10 cellular contexts compared by ENCODE assay signal in the genomic region with DNA sequence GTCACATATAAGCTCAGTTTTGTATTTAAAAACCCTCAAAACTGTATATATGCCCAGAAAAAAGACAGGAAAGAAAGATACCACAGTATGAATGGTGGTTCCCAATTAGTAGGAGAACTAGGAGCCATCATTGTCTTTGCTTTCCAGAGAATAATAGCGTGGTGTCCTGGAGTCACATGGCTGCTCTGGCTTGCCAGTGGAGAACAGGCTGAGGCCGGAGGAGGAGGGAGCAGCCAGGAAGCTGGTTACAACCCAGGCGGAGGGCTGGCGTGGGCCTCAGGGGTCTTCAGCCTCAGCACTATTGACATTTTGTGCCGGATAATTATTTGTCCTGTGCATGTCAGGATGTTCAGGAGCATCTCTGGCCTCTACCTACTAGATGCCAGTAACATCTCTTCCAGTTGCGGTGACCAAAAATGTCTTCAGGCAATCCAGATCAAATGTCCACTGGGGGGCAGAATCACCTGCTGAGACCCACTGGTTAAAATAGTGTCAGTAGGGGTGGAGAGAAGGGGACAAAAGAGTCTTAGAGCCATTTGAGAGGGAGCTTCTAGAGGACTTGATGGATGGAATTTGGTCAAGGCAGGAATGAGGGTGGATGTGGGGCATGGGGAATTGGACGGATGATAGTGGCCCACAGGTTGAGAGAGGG.
DNase-seq lines count a peak whose midpoint lies in the region; TF ChIP-seq lines count a peak whose summit lies in the region.
"Had no signal": no experiment of that assay in that cellular context is flagged by ENCODE, and none has a peak within 500 bp of the region (broad histone marks: within the 10 kb centered on the region; RNA-seq: fewer than 3 reads in every experiment).

No MANE protein-coding gene starts in this region.

- TF ChIP-seq CTCF in Caco-2 (IDR thresholded peaks at IDR 0.05; ENCODE audit: insufficient read depth in 1 of 2, low read depth in 1 of 2, low read length in 1 of 2, severe bottlenecking in 1 of 2, unreplicated experiment in 1 of 2) = peak in 1 of 2 experiments; percentile 25
- TF ChIP-seq CTCF in progenitor cell of endocrine pancreas (IDR thresholded peaks at IDR 0.05; ENCODE audit: unreplicated experiment) = peak; percentile 20

- H3K4me1 Mint-ChIP-seq in Caco-2 (ENCODE audit: low read depth, unreplicated experiment) (peaks cover 7% of the 10 kb centered on the region), progenitor cell of endocrine pancreas (ENCODE audit: low read depth) (peaks cover 23% of the 10 kb centered on the region)

- H3K27me3 ChIP-seq in Caco-2 (replicated peaks; ENCODE audit: control insufficient read depth, insufficient read depth, low read length) = no peaks in the 10 kb centered on the region
- no peaks in the 10 kb centered on the region for H3K27me3 ChIP-seq in esophagus (ENCODE audit: control insufficient read depth in 1 of 2, insufficient read depth in 2 of 2, low read length in 2 of 2)

- H3K27ac Mint-ChIP-seq in Caco-2 (ENCODE audit: unreplicated experiment) (peak overlapping the region; percentile 75), progenitor cell of endocrine pancreas (no peak overlapping the region)

- H3K4me1 ChIP-seq in Caco-2 = no peaks in the 10 kb centered on the region
- no peaks in the 10 kb centered on the region for H3K4me1 ChIP-seq in esophagus (ENCODE audit: control insufficient read depth in 2 of 2, insufficient read depth in 2 of 2, low read length in 1 of 2)

- H3K27me3 Mint-ChIP-seq in Caco-2 (ENCODE audit: insufficient read depth, unreplicated experiment) (no peaks in the 10 kb centered on the region), progenitor cell of endocrine pancreas (no peaks in the 10 kb centered on the region)

- H3K4me3 ChIP-seq in Caco-2 (ENCODE audit: low read depth, low read length) (no peak overlapping the region), esophagus (ENCODE audit: low read depth in 1 of 2, low read length in 2 of 2) (no peak overlapping the region)

- BruUV-seq in Caco-2 (replicated peaks; lab: Mats Ljungman, UMichigan) = no TSS peak

- CTCF ChIA-PET in Caco-2 (lab: Charles Lee) = interaction anchor here (1.0 kb wide), 1 partner anchor 107 kb away, joined by 3 read pairs; no protein-coding TSS in a partner anchor

- H3K9me3 ChIP-seq in Caco-2 (no peaks in the 10 kb centered on the region), esophagus (ENCODE audit: control insufficient read depth in 2 of 2, insufficient read depth in 1 of 2, low read depth in 1 of 2, low read length in 1 of 2) (no peaks in the 10 kb centered on the region)

- no peaks in the 10 kb centered on the region for H3K9me3 Mint-ChIP-seq in Caco-2 (ENCODE audit: unreplicated experiment)
- no peaks in the 10 kb centered on the region for H3K9me3 Mint-ChIP-seq in progenitor cell of endocrine pancreas (ENCODE audit: low read depth)

- POLR2A ChIA-PET in Caco-2 (lab: Charles Lee) = no interaction called here

- no peak overlapping the region for H3K4me3 Mint-ChIP-seq in Caco-2 (ENCODE audit: unreplicated experiment)
- H3K4me3 Mint-ChIP-seq in progenitor cell of endocrine pancreas (ENCODE audit: low read depth) = no peak overlapping the region

- H3K36me3 Mint-ChIP-seq in Caco-2 (ENCODE audit: insufficient read depth, unreplicated experiment) (peaks cover 5% of the 10 kb centered on the region), progenitor cell of endocrine pancreas (ENCODE audit: insufficient read depth) (no peaks in the 10 kb centered on the region)

- WGBS in esophagus, 2 donors = 83 to 92% methylated on average over 7 of the region's 7 CpGs

- no peaks in the 10 kb centered on the region for H3K36me3 ChIP-seq in Caco-2 (ENCODE audit: control insufficient read depth, insufficient read depth, low read length)
- no peaks in the 10 kb centered on the region for H3K36me3 ChIP-seq in esophagus (ENCODE audit: control insufficient read depth in 2 of 2, insufficient read depth in 2 of 2, low read length in 1 of 2)

- H3K27ac ChIP-seq in esophagus (ENCODE audit: low read depth in 2 of 2, low read length in 1 of 2) = peak overlapping the region; percentile 62 to 84

- intact Hi-C loops in Caco-2 (cut with micrococcal nuclease; ENCODE audit: unreplicated experiment) = no loop called here

- no peak for DNase-seq in Caco-2
- DNase-seq in NAMALWA (ENCODE audit: low spot score) = peak; percentile 2
- no peak for DNase-seq in progenitor cell of endocrine pancreas (ENCODE audit: low spot score, unreplicated experiment)
- no peak for DNase-seq in H4 (ENCODE audit: low spot score)
- no peak for DNase-seq in SHP77 treated with DMSO at 0.1 percent for 48 hours (lab: John Stamatoyannopoulos, UW)
- no peak for DNase-seq in mesenteric fat pad (ENCODE audit: low spot score)
- no peak for DNase-seq in HuH-7.5 (ENCODE audit: low spot score)
- DNase-seq: activated CD4-positive, alpha-beta T cell treated with anti-CD3 and anti-CD28 coated beads, Interleukin-2, amount 50 U/mL, for 4 hours; effector CD4-positive, alpha-beta T cell had no signal
